8 cellular contexts compared by ENCODE assay signal in genomic region chr18:11947214-11948119, GRCh38. TPM values are rescaled to one million over a fixed set of nuclear protein-coding genes. Genes with fewer than 3 reads are reported as not detected.
A peak's percentile ranks its signal among the peaks of the same experiment; 100 is the strongest.
DNase-seq lines count a peak whose midpoint lies in the region; ATAC-seq, FAIRE-seq and TF ChIP-seq lines count a peak whose summit lies in the region.

No MANE protein-coding gene starts in this region.

- H3K9me3 Mint-ChIP-seq in activated naive CD8-positive, alpha-beta T cell treated with anti-CD3 and anti-CD28 coated beads, Interleukin-2, amount 10 ng/mL, durations not matched to agents 7 days and 5 days = no peaks in the 10 kb centered on the region

- H3K36me3 Mint-ChIP-seq in activated naive CD8-positive, alpha-beta T cell treated with anti-CD3 and anti-CD28 coated beads, Interleukin-2, amount 10 ng/mL, durations not matched to agents 7 days and 5 days = no peaks in the 10 kb centered on the region

- peaks cover 3% of the 10 kb centered on the region for H3K27me3 Mint-ChIP-seq in activated naive CD8-positive, alpha-beta T cell treated with anti-CD3 and anti-CD28 coated beads, Interleukin-2, amount 10 ng/mL, durations not matched to agents 7 days and 5 days

- POLR2A ChIA-PET in activated naive CD8-positive, alpha-beta T cell treated with anti-CD3 and anti-CD28 coated beads, Interleukin-2, amount 10 ng/mL, durations not matched to agents 7 days and 5 days (lab: Charles Lee) = interaction anchor here (2.6 kb wide), 1 partner anchor 33 kb away, joined by 10 read pairs; the partner anchor contains the start of gene IMPA2

- no peaks in the 10 kb centered on the region for H3K9me3 ChIP-seq in pancreas
- H3K9me3 ChIP-seq in tibial artery = no peaks in the 10 kb centered on the region

- no peak for TF ChIP-seq CTCF in pancreas (IDR thresholded peaks at IDR 0.05)
- TF ChIP-seq CTCF in tibial artery (IDR thresholded peaks at IDR 0.05) = no peak

- H3K27ac ChIP-seq in pancreas = peak overlapping the region; percentile 92 to 98 (median 97)
- peak overlapping the region; percentile 85 to 93 for H3K27ac ChIP-seq in tibial artery

- H3K36me3 ChIP-seq in pancreas = no peaks in the 10 kb centered on the region
- no peaks in the 10 kb centered on the region for H3K36me3 ChIP-seq in tibial artery

- peak overlapping the region; percentile 56 for H3K27ac Mint-ChIP-seq in activated naive CD8-positive, alpha-beta T cell treated with anti-CD3 and anti-CD28 coated beads, Interleukin-2, amount 10 ng/mL, durations not matched to agents 7 days and 5 days

- peaks cover 6% of the 10 kb centered on the region for H3K4me1 Mint-ChIP-seq in activated naive CD8-positive, alpha-beta T cell treated with anti-CD3 and anti-CD28 coated beads, Interleukin-2, amount 10 ng/mL, durations not matched to agents 7 days and 5 days

- H3K4me3 ChIP-seq in pancreas (peak overlapping the region; percentile 16 to 52 (median 32)), tibial artery (peak overlapping the region; percentile 49 to 63)

- DNase-seq in AG08396 (ENCODE audit: low spot score) = peak; percentile 84
- peak; percentile 92 for DNase-seq in SKM-1 treated with dmso at 0.1 percent for 144 hours (lab: John Stamatoyannopoulos, UW; ENCODE audit: unreplicated experiment)
- DNase-seq in activated naive CD8-positive, alpha-beta T cell treated with anti-CD3 and anti-CD28 coated beads, Interleukin-2, amount 10 ng/mL, durations not matched to agents 7 days and 5 days = peak; percentile 58
- DNase-seq in Right ventricle myocardium superior = peak; percentile 97
- DNase-seq in pancreas = peak; percentile 87 to 97 (median 95)
- DNase-seq in tibial artery = peak; percentile 95 to 97

- peak; percentile 43 for TF ChIP-seq POLR2A in GM19099 (IDR thresholded peaks at IDR 0.05; ENCODE audit: extremely low read depth, insufficient read length, low read depth)

- H3K27me3 ChIP-seq in pancreas (no peaks in the 10 kb centered on the region), tibial artery (no peaks in the 10 kb centered on the region)

- H3K4me1 ChIP-seq in pancreas (peaks cover 33 to 44% (median 35%) of the 10 kb centered on the region in 3 donors), tibial artery (peaks cover 0 to 20% (median 9%) of the 10 kb centered on the region in 4 donors)

- 6 to 11% methylated on average over 52 of the region's 52 CpGs for WGBS in pancreas, 2 donors

- ATAC-seq in HG03432 (IDR thresholded peaks at IDR 0.05; ENCODE audit: unreplicated experiment) (peak; percentile 92), Right ventricle myocardium superior (ENCODE audit: poor library complexity) (peak; percentile 98), pancreas (peak; percentile 83 to 93 (median 89))
- ATAC-seq in activated naive CD8-positive, alpha-beta T cell treated with anti-CD3 and anti-CD28 coated beads, Interleukin-2, amount 10 ng/mL, durations not matched to agents 7 days and 5 days (ENCODE audit: low read depth) = peak; percentile 82

- H3K4me3 Mint-ChIP-seq in activated naive CD8-positive, alpha-beta T cell treated with anti-CD3 and anti-CD28 coated beads, Interleukin-2, amount 10 ng/mL, durations not matched to agents 7 days and 5 days = peak overlapping the region; percentile 78

- intact Hi-C loops in Right ventricle myocardium superior (cut with DNase I) = loop anchor here (2.0 kb wide), 1 partner anchor 33 kb away; the partner anchor contains the start of gene IMPA2
- intact Hi-C loops in pancreas (cut with DNase I) = no loop called here
- intact Hi-C loops in tibial artery (cut with DNase I; ENCODE audit: low total_unique reads) = loop anchor here (5.0 kb wide), 1 partner anchor 35 kb away; the partner anchor contains the start of gene IMPA2

- peak; percentile 85 for FAIRE-seq in pancreas (lab: Jason Lieb, UNC)

RNA-seq across cellular contexts. Expression of gene IMPA2, which starts 33.8 kb away (rescaled TPM):
- total RNA-seq in activated naive CD8-positive, alpha-beta T cell treated with anti-CD3 and anti-CD28 coated beads, Interleukin-2, amount 10 ng/mL, durations not matched to agents 7 days and 5 days = 10 to 100 TPM; 12.5 to 15.4 TPM
- total RNA-seq in Right ventricle myocardium superior (85.8 TPM), pancreas (100 to 1,000 TPM; 140 to 286 (median 208) TPM)
- polyA plus RNA-seq in pancreas = 100 to 1,000 TPM in 1 of 2 donors, 10 to 100 TPM in 1; 93.5 to 130 TPM

RNA-seq across cellular contexts. Expression of gene MPPE1, which starts 39.4 kb away (rescaled TPM):
- total RNA-seq in activated naive CD8-positive, alpha-beta T cell treated with anti-CD3 and anti-CD28 coated beads, Interleukin-2, amount 10 ng/mL, durations not matched to agents 7 days and 5 days = 10 to 100 TPM; 60.4 to 61.1 TPM
- total RNA-seq in Right ventricle myocardium superior (35.7 TPM), pancreas (10 to 100 TPM; 20.7 to 30.4 (median 24.8) TPM)
- polyA plus RNA-seq in pancreas = 10 to 100 TPM; 24.8 to 43.2 TPM

Comparison
In these comparisons a context has a peak if more than half of its experiments do, and no peak if none do; other contexts are left out.
1. Peak in every context shown above with its lines: DNase-seq, ATAC-seq, H3K4me3 ChIP-seq and H3K27ac ChIP-seq.
2. intact Hi-C loops: an anchor here in Right ventricle myocardium superior (2.0 kb wide) and tibial artery (5.0 kb wide); none called in pancreas.